In genomic region chr13:31100721-31101120, GRCh38 we compare ENCODE assay signal across 26 cellular contexts.
"Had no signal": no experiment of that assay in that cellular context is flagged by ENCODE, and none has a peak within 500 bp of the region (broad histone marks: within the 10 kb centered on the region; RNA-seq: fewer than 3 reads in every experiment).

No MANE protein-coding gene starts in this region.

- H3K9ac ChIP-seq: parathyroid adenoma had no signal

- H3K4me1 ChIP-seq: left lung, parathyroid adenoma, psoas muscle, right lobe of liver, tibial nerve, upper lobe of left lung had no signal

- H3K4me2 ChIP-seq: hepatocyte, smooth muscle cell had no signal

- H3K9me3 ChIP-seq: heart right ventricle, left lung, psoas muscle, right lobe of liver, tibial nerve, upper lobe of left lung, vagina had no signal

- H2AFZ ChIP-seq: hepatocyte, parathyroid adenoma had no signal

- H3K36me3 ChIP-seq: heart right ventricle, left lung, right lobe of liver, tibial nerve, upper lobe of left lung, vagina had no signal

- ATAC-seq: left colon; left lung; naive thymus-derived CD4-positive, alpha-beta T cell; natural killer cell treated with Interleukin-12 subunit alpha and Interleukin-12 subunit beta and Interleukin-15 and Interleukin-18, amount 100 ng/mL, for 72 hours; right lobe of liver; stimulated activated memory B cell treated with anti-CD40 and anti-IgM and Interleukin-4, amounts not matched to agents 10 μg/mL and 1 μg/mL and 100 μg/mL, for 72 hours; stimulated activated naive CD8-positive, alpha-beta T cell treated with anti-CD3 and anti-CD28 coated beads, Interleukin-15, amount 100 ng/mL, for 72 hours had no signal

- H3K4me3 Mint-ChIP-seq: mesothelial cell of epicardium; naive thymus-derived CD4-positive, alpha-beta T cell; natural killer cell treated with Interleukin-12 subunit alpha and Interleukin-12 subunit beta and Interleukin-15 and Interleukin-18, amount 100 ng/mL, for 72 hours; stimulated activated memory B cell treated with anti-CD40 and anti-IgM and Interleukin-4, amounts not matched to agents 10 μg/mL and 1 μg/mL and 100 μg/mL, for 72 hours; stimulated activated naive CD8-positive, alpha-beta T cell treated with anti-CD3 and anti-CD28 coated beads, Interleukin-15, amount 100 ng/mL, for 72 hours had no signal

- DNase-seq: heart right ventricle; kidney; left colon; left lung; mesendoderm; naive thymus-derived CD4-positive, alpha-beta T cell; nucleus accumbens; psoas muscle; right lobe of liver; stimulated activated CD4-positive, alpha-beta T cell treated with anti-CD3 and anti-CD28 coated beads, Interleukin-1b, Interleukin-23, amount 100 ng/mL, for 48 hours; stimulated activated CD4-positive, alpha-beta T cell treated with anti-CD3 and anti-CD28 coated beads, Interleukin-2, amount 100 ng/mL, for 48 hours; stimulated activated CD4-positive, alpha-beta T cell treated with anti-CD3 and anti-CD28 coated beads, Interleukin-4, amount 100 ng/mL, for 4 hours; stimulated activated CD8-positive, alpha-beta memory T cell treated with anti-CD3 and anti-CD28 coated beads, Interleukin-4, amount 100 ng/mL, for 48 hours; stimulated activated naive CD4-positive, alpha-beta T cell treated with Interleukin-2 at 50 U/mL for 16 hours; stimulated activated naive CD8-positive, alpha-beta T cell treated with anti-CD3 and anti-CD28 coated beads, Interleukin-15, amount 100 ng/mL, for 72 hours; substantia nigra; upper lobe of left lung had no signal

- H3K36me3 Mint-ChIP-seq: mesothelial cell of epicardium; natural killer cell treated with Interleukin-12 subunit alpha and Interleukin-12 subunit beta and Interleukin-15 and Interleukin-18, amount 100 ng/mL, for 72 hours; stimulated activated memory B cell treated with anti-CD40 and anti-IgM and Interleukin-4, amounts not matched to agents 10 μg/mL and 1 μg/mL and 100 μg/mL, for 72 hours had no signal

- H3K4me1 Mint-ChIP-seq: stimulated activated memory B cell treated with anti-CD40 and anti-IgM and Interleukin-4, amounts not matched to agents 10 μg/mL and 1 μg/mL and 100 μg/mL, for 72 hours; stimulated activated naive CD8-positive, alpha-beta T cell treated with anti-CD3 and anti-CD28 coated beads, Interleukin-15, amount 100 ng/mL, for 72 hours had no signal

- H3K79me2 ChIP-seq: hepatocyte, parathyroid adenoma had no signal

- H3K9me3 Mint-ChIP-seq: mesothelial cell of epicardium; naive thymus-derived CD4-positive, alpha-beta T cell; natural killer cell treated with Interleukin-12 subunit alpha and Interleukin-12 subunit beta and Interleukin-15 and Interleukin-18, amount 100 ng/mL, for 72 hours; stimulated activated memory B cell treated with anti-CD40 and anti-IgM and Interleukin-4, amounts not matched to agents 10 μg/mL and 1 μg/mL and 100 μg/mL, for 72 hours; stimulated activated naive CD8-positive, alpha-beta T cell treated with anti-CD3 and anti-CD28 coated beads, Interleukin-15, amount 100 ng/mL, for 72 hours had no signal

- H3K4me3 ChIP-seq: heart right ventricle, hepatocyte, left lung, lung, psoas muscle, right lobe of liver, smooth muscle cell, tibial nerve, upper lobe of left lung, vagina had no signal

- H3K27me3 ChIP-seq: right lobe of liver, upper lobe of left lung, vagina had no signal

- H3K27ac ChIP-seq: hepatocyte, left lung, parathyroid adenoma, psoas muscle, right lobe of liver, tibial nerve, upper lobe of left lung, vagina had no signal

- H3K27ac Mint-ChIP-seq: mesothelial cell of epicardium; naive thymus-derived CD4-positive, alpha-beta T cell; natural killer cell treated with Interleukin-12 subunit alpha and Interleukin-12 subunit beta and Interleukin-15 and Interleukin-18, amount 100 ng/mL, for 72 hours; stimulated activated memory B cell treated with anti-CD40 and anti-IgM and Interleukin-4, amounts not matched to agents 10 μg/mL and 1 μg/mL and 100 μg/mL, for 72 hours; stimulated activated naive CD8-positive, alpha-beta T cell treated with anti-CD3 and anti-CD28 coated beads, Interleukin-15, amount 100 ng/mL, for 72 hours had no signal
